22 cellular contexts compared by ENCODE assay signal in genomic region chrX:150012647-150013046, GRCh38.
"Had no signal": no experiment of that assay in that cellular context is flagged by ENCODE, and none has a peak within 500 bp of the region (broad histone marks: within the 10 kb centered on the region; RNA-seq: fewer than 3 reads in every experiment).

No MANE protein-coding gene starts in this region.

- ATAC-seq: activated CD8-positive, alpha-beta memory T cell treated with anti-CD3 and anti-CD28 coated beads, Interleukin-2, amount 10 ng/mL, durations not matched to agents 7 days and 5 days; activated CD8-positive, alpha-beta T cell treated with anti-CD3 and anti-CD28 coated beads for 36 hours; gastroesophageal sphincter; sciatic nerve; stimulated activated memory B cell treated with anti-CD40 and anti-IgM and Interleukin-4, amounts not matched to agents 10 μg/mL and 1 μg/mL and 100 μg/mL, for 72 hours had no signal

- H2AFZ ChIP-seq: parathyroid adenoma had no signal

- H3K9me3 ChIP-seq: gastroesophageal sphincter, stomach, suprapubic skin, transverse colon had no signal

- H3K4me1 ChIP-seq: gastroesophageal sphincter, parathyroid adenoma, stomach, suprapubic skin, transverse colon had no signal

- H3K27ac ChIP-seq: epithelial cell of prostate, gastroesophageal sphincter, parathyroid adenoma, stomach, suprapubic skin, transverse colon, WERI-Rb-1 had no signal

- H3K4me2 ChIP-seq: smooth muscle cell had no signal

- H3K27me3 ChIP-seq: gastroesophageal sphincter, stomach, suprapubic skin, transverse colon had no signal

- H3K4me3 ChIP-seq: gastroesophageal sphincter, smooth muscle cell, stomach, suprapubic skin, transverse colon had no signal

- H3K36me3 ChIP-seq: gastroesophageal sphincter, stomach, suprapubic skin, transverse colon, WERI-Rb-1 had no signal

- H3K9ac ChIP-seq: parathyroid adenoma had no signal

- DNase-seq: activated CD4-positive, alpha-beta T cell treated with anti-CD3 and anti-CD28 coated beads, Interleukin-2, amount 10 ng/mL, durations not matched to agents 7 days and 5 days; activated CD4-positive, CD25-positive, alpha-beta regulatory T cell treated with anti-CD3 and anti-CD28 coated beads, Interleukin-2, amount 50 U/mL, for 72 hours; activated CD8-positive, alpha-beta memory T cell treated with anti-CD3 and anti-CD28 coated beads, Interleukin-2, amount 10 ng/mL, durations not matched to agents 7 days and 5 days; activated CD8-positive, alpha-beta T cell treated with anti-CD3 and anti-CD28 coated beads for 36 hours; activated gamma-delta T cell; aorta; cortex of kidney; head of caudate nucleus; hypothalamus; nephron progenitor cell; stimulated activated CD4-positive, alpha-beta T cell treated with anti-CD3 and anti-CD28 coated beads, Interleukin-15, amount 100 ng/mL, for 24 hours; stomach; T-helper 1 cell; transverse colon; WERI-Rb-1 had no signal
